20 cellular contexts compared by ENCODE assay signal in the genomic region with DNA sequence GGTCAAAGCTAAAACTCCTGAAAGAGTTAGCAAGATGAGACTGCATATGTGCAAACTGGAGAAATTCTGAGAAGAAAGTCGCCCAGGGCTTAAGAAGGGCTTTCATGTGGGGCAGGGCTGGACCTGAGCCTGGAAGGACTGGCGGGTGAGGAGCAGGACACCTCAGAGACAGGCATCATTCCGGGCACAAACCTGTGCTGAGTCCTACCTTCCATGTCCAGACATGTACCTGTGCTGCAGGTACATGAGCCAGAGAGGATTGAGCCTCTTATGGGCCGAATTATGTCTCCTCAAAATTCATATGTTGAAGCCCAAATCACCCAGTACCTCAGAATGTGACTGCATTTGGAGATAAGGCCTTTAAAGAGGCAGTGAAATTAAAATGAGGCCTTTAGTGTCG.
DNase-seq lines count a peak whose midpoint lies in the region; FAIRE-seq and TF ChIP-seq lines count a peak whose summit lies in the region.
"Had no signal": no experiment of that assay in that cellular context is flagged by ENCODE, and none has a peak within 500 bp of the region (broad histone marks: within the 10 kb centered on the region; RNA-seq: fewer than 3 reads in every experiment).

No MANE protein-coding gene starts in this region.

- peak; percentile 96 for FAIRE-seq in keratinocyte (lab: Jason Lieb, UNC)
- FAIRE-seq: HTR-8/SVneo had no signal

- TF ChIP-seq CTCF in MCF 10A (IDR thresholded peaks at IDR 0.05; ENCODE audit: unreplicated experiment) (no peak), breast epithelium (IDR thresholded peaks at IDR 0.05) (no peak), mammary epithelial cell (conservative IDR thresholded peaks at IDR 0.05 in 1 of 2, IDR thresholded peaks at IDR 0.05 in 1 of 2; ENCODE audit: extremely low read depth in 1 of 2, insufficient read depth in 1 of 2, low read depth in 1 of 2, low read length in 2 of 2) (no peak), keratinocyte (optimal IDR thresholded peaks at IDR 0.05 in 1 of 3, IDR thresholded peaks at IDR 0.05 in 1 of 3, conservative IDR thresholded peaks at IDR 0.05 in 1 of 3; ENCODE audit: extremely low read depth in 1 of 3, insufficient read depth in 2 of 3, low read length in 3 of 3) (no peak), type B pancreatic cell (conservative IDR thresholded peaks at IDR 0.05) (no peak), WERI-Rb-1 (IDR thresholded peaks at IDR 0.05; ENCODE audit: low read depth, low read length) (no peak)

- peak overlapping the region; percentile 13 for H2AFZ ChIP-seq in mammary epithelial cell (ENCODE audit: low read depth, low read length)
- H2AFZ ChIP-seq in keratinocyte (ENCODE audit: control insufficient read depth, low read length), result no peak overlapping the region

- H3K27me3 ChIP-seq in breast epithelium, result no peaks in the 10 kb centered on the region
- H3K27me3 ChIP-seq in mammary epithelial cell (ENCODE audit: insufficient read depth, low read length), result no peaks in the 10 kb centered on the region
- H3K27me3 ChIP-seq in keratinocyte (ENCODE audit: control insufficient read depth, extremely low read depth, insufficient read depth, low read length), result no peaks in the 10 kb centered on the region
- H3K27me3 ChIP-seq in WERI-Rb-1 (ENCODE audit: insufficient read depth, low read depth, severe bottlenecking), result no peaks in the 10 kb centered on the region
- H3K27me3 ChIP-seq: SJCRH30 had no signal

- no peaks in the 10 kb centered on the region for H3K9me1 ChIP-seq in keratinocyte (ENCODE audit: control insufficient read depth, extremely low read depth, insufficient read depth, low read length)

- POLR2A ChIA-PET in MCF 10A (lab: Yijun Ruan, JAX), result no interaction called here

- CTCF ChIA-PET in MCF 10A (lab: Yijun Ruan, JAX) (interaction anchor here (0.8 kb wide), 1 partner anchor 59 kb away, joined by 3 read pairs; no protein-coding TSS in a partner anchor), mammary epithelial cell (lab: Charles Lee; ENCODE audit: low non-redundant PET) (no interaction called here)

- no peak for TF ChIP-seq POLR2A in breast epithelium (IDR thresholded peaks at IDR 0.05)

- no peaks in the 10 kb centered on the region for H3K36me3 ChIP-seq in breast epithelium
- H3K36me3 ChIP-seq in mammary epithelial cell (ENCODE audit: insufficient read depth, low read length), result no peaks in the 10 kb centered on the region
- H3K36me3 ChIP-seq in keratinocyte (ENCODE audit: control insufficient read depth in 2 of 2, extremely low read depth in 1 of 2, insufficient read depth in 2 of 2, low read length in 2 of 2), result no peaks in the 10 kb centered on the region
- no peaks in the 10 kb centered on the region for H3K36me3 ChIP-seq in WERI-Rb-1
- H3K36me3 ChIP-seq: BLaER1 treated with 17β-estradiol and CSF1 and Interleukin-3, amounts not matched to agents 10 nM and 100 nM; HAP-1; SJCRH30 had no signal

- WGBS in mammary epithelial cell (ENCODE audit: low coverage, missing lambda C conversion rate), result 35% methylated on average over 5 of the region's 5 CpGs

- H3K36me3 Mint-ChIP-seq in MCF 10A (ENCODE audit: insufficient read depth, unreplicated experiment) (no peaks in the 10 kb centered on the region), type B pancreatic cell (no peaks in the 10 kb centered on the region)
- H3K36me3 Mint-ChIP-seq: CD8-positive, alpha-beta memory T cell had no signal

- H3K79me2 ChIP-seq in mammary epithelial cell (ENCODE audit: insufficient read depth, low read length) (no peaks in the 10 kb centered on the region), keratinocyte (ENCODE audit: control insufficient read depth, insufficient read depth, low read length) (no peaks in the 10 kb centered on the region)

- intact Hi-C loops in MCF 10A (cut with micrococcal nuclease), result loop anchor here (10.0 kb wide), 1 partner anchor 174 kb away; the partner anchor contains the start of gene CD24
- intact Hi-C loops in breast epithelium (cut with DNase I; ENCODE audit: low total_unique reads), result no loop called here
- intact Hi-C loops in mammary epithelial cell (cut with micrococcal nuclease), result no loop called here

- in situ Hi-C loops in mammary epithelial cell (cut with MboI; ENCODE audit: low sequenced_read_pairs in 2 of 2), result no loop called here

- H3K27ac Mint-ChIP-seq in MCF 10A (ENCODE audit: low read depth, unreplicated experiment), result no peak overlapping the region
- H3K27ac Mint-ChIP-seq in type B pancreatic cell, result peak overlapping the region; percentile 93

- DNase-seq in MCF 10A (ENCODE audit: unreplicated experiment) (peak; percentile 21), breast epithelium (ENCODE audit: low spot score in 2 of 2) (no peak), mammary epithelial cell (peak; percentile 83), keratinocyte (ENCODE audit: low read depth, low spot score) (peak; percentile 48), type B pancreatic cell (ENCODE audit: extremely low spot score, unreplicated experiment) (no peak), WERI-Rb-1 (no peak), SK-N-DZ (ENCODE audit: low spot score) (no peak), NCI-H69 (lab: John Stamatoyannopoulos, UW) (no peak)
- DNase-seq: CD8-positive, alpha-beta memory T cell; DMS 273 treated with DMSO at 0.1 percent for 48 hours; GF-D8; NCI-H187; NCI-H446; PC-3 had no signal

- BruUV-seq in MCF 10A (replicated peaks; lab: Mats Ljungman, UMichigan) (no TSS peak), mammary epithelial cell (replicated peaks; lab: Mats Ljungman, UMichigan) (no TSS peak)

- H3K4me1 Mint-ChIP-seq in MCF 10A (ENCODE audit: insufficient read depth, unreplicated experiment) (peaks cover 22% of the 10 kb centered on the region), type B pancreatic cell (ENCODE audit: unreplicated experiment) (peaks cover 62% of the 10 kb centered on the region)

- dilution Hi-C loops in mammary epithelial cell (cut with HindIII; ENCODE audit: low sequenced_read_pairs) (no loop called here), keratinocyte (cut with MboI; ENCODE audit: extremely low pct_ligation_motif_present, low sequenced_read_pairs) (no loop called here)

- H3K27me3 Mint-ChIP-seq in MCF 10A (ENCODE audit: insufficient read depth, unreplicated experiment), result no peaks in the 10 kb centered on the region
- H3K27me3 Mint-ChIP-seq in type B pancreatic cell, result no peaks in the 10 kb centered on the region

- H3K9me3 Mint-ChIP-seq in MCF 10A (ENCODE audit: unreplicated experiment) (no peaks in the 10 kb centered on the region), type B pancreatic cell (no peaks in the 10 kb centered on the region)
- H3K9me3 Mint-ChIP-seq: CD8-positive, alpha-beta memory T cell had no signal

- H3K4me3 ChIP-seq in breast epithelium, result no peak overlapping the region
- no peak overlapping the region for H3K4me3 ChIP-seq in mammary epithelial cell (replicated peaks in 1 of 3; ENCODE audit: insufficient read depth in 1 of 3, low read depth in 2 of 3, low read length in 3 of 3)
- H3K4me3 ChIP-seq in keratinocyte (ENCODE audit: control insufficient read depth in 2 of 3, extremely low read depth in 1 of 3, insufficient read depth in 2 of 3, low read depth in 1 of 3, low read length in 3 of 3), result no peak overlapping the region
- H3K4me3 ChIP-seq in WERI-Rb-1 (ENCODE audit: low read depth, low read length), result no peak overlapping the region
- H3K4me3 ChIP-seq: BLaER1 treated with 17β-estradiol and CSF1 and Interleukin-3, amounts not matched to agents 10 nM and 100 nM; HAP-1; SJCRH30 had no signal

- H4K20me1 ChIP-seq in mammary epithelial cell (ENCODE audit: insufficient read depth, low read length), result no peaks in the 10 kb centered on the region
- no peaks in the 10 kb centered on the region for H4K20me1 ChIP-seq in keratinocyte (ENCODE audit: control insufficient read depth, extremely low read depth, insufficient read depth, low read length)
- H4K20me1 ChIP-seq: BLaER1 treated with 17β-estradiol and CSF1 and Interleukin-3, amounts not matched to agents 10 nM and 100 nM had no signal

- H3K9me3 ChIP-seq in breast epithelium, result no peaks in the 10 kb centered on the region
- no peaks in the 10 kb centered on the region for H3K9me3 ChIP-seq in mammary epithelial cell (replicated peaks; ENCODE audit: insufficient read depth, low read length)
- no peaks in the 10 kb centered on the region for H3K9me3 ChIP-seq in keratinocyte (ENCODE audit: control insufficient read depth, low read depth, low read length)
- no peaks in the 10 kb centered on the region for H3K9me3 ChIP-seq in WERI-Rb-1 (ENCODE audit: severe bottlenecking)
- H3K9me3 ChIP-seq: HAP-1, SJCRH30 had no signal

- no peak overlapping the region for H3K9ac ChIP-seq in mammary epithelial cell (ENCODE audit: insufficient read depth, low read length)
- no peak overlapping the region for H3K9ac ChIP-seq in keratinocyte (ENCODE audit: control insufficient read depth, extremely low read depth, insufficient read depth, low read length)
- H3K9ac ChIP-seq: BLaER1 treated with 17β-estradiol and CSF1 and Interleukin-3, amounts not matched to agents 10 nM and 100 nM had no signal

- H3K4me3 Mint-ChIP-seq in MCF 10A (ENCODE audit: unreplicated experiment), result no peak overlapping the region
- no peak overlapping the region for H3K4me3 Mint-ChIP-seq in type B pancreatic cell
- H3K4me3 Mint-ChIP-seq: CD8-positive, alpha-beta memory T cell had no signal

- H3K4me1 ChIP-seq in breast epithelium (no peaks in the 10 kb centered on the region), mammary epithelial cell (ENCODE audit: insufficient read depth, low read length) (peaks cover 38% of the 10 kb centered on the region), keratinocyte (ENCODE audit: control insufficient read depth, extremely low read depth, insufficient read depth, low read length) (peaks cover 28% of the 10 kb centered on the region)

- H3K27ac ChIP-seq in breast epithelium (no peak overlapping the region), mammary epithelial cell (ENCODE audit: insufficient read depth, low read depth, low read length) (peak overlapping the region; percentile 90), keratinocyte (ENCODE audit: control insufficient read depth, insufficient read depth, low read length) (no peak overlapping the region), WERI-Rb-1 (no peak overlapping the region)
- H3K27ac ChIP-seq: 22Rv1; BLaER1 treated with 17β-estradiol and CSF1 and Interleukin-3, amounts not matched to agents 10 nM and 100 nM; HL-60; SJCRH30 had no signal

- H3K4me2 ChIP-seq in mammary epithelial cell (ENCODE audit: insufficient read depth, low read depth, low read length), result peak overlapping the region; percentile 29
- peak overlapping the region; percentile 50 for H3K4me2 ChIP-seq in keratinocyte (ENCODE audit: control insufficient read depth, extremely low read depth, insufficient read depth, low read depth, low read length)

Comparison
In these comparisons a context has a peak if more than half of its experiments do, and no peak if none do; other contexts are left out.
1. DNase-seq: peak in MCF 10A (single experiment), mammary epithelial cell (single experiment) and keratinocyte (single experiment); none in breast epithelium (0 of 2), type B pancreatic cell (single experiment), WERI-Rb-1 (single experiment), SK-N-DZ (single experiment) and NCI-H69 (single experiment).